ENCODE assay signal across 15 cellular contexts in the genomic region with DNA sequence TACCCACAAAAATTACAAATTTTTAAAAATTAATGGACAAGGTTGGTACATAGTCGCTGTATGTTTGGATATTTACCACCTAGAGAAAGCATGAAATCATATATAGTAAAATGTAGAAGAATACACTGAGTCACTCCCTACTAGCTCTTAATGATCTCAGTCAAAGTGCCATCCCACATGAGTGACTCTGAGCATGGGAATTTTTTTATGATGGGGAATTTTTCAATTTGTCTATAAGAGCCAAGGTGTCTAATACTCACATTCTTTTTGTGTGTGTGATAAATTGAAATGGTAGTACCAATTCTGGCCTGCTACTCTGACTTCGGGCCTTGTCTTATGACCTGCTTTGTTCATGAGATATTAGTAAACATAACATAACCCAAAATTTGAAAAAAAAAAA.
DNase-seq lines count a peak whose midpoint lies in the region; ATAC-seq and TF ChIP-seq lines count a peak whose summit lies in the region.
"Had no signal": no experiment of that assay in that cellular context is flagged by ENCODE, and none has a peak within 500 bp of the region (broad histone marks: within the 10 kb centered on the region; RNA-seq: fewer than 3 reads in every experiment).

No MANE protein-coding gene starts in this region.

- H3F3A ChIP-seq in PC-9 (ENCODE audit: insufficient read depth, low read depth), result no peaks in the 10 kb centered on the region

- peaks cover 3% of the 10 kb centered on the region; the same call in 1 of the 2 replicates for H3K9me3 ChIP-seq in PC-9 (ENCODE audit: insufficient read depth, low read depth)
- H3K9me3 ChIP-seq: BLaER1 treated with 17β-estradiol and CSF1 and Interleukin-3, amounts not matched to agents 10 nM and 100 nM had no signal

- no peaks in the 10 kb centered on the region for H4K20me1 ChIP-seq in PC-9 (ENCODE audit: insufficient read depth)
- H4K20me1 ChIP-seq: BLaER1 treated with 17β-estradiol and CSF1 and Interleukin-3, amounts not matched to agents 10 nM and 100 nM had no signal

- POLR2A ChIA-PET in RWPE1 (lab: Yijun Ruan, JAX; ENCODE audit: low non-redundant PET) (interaction anchor here (0.7 kb wide), 1 partner anchor 94 kb away, joined by 16 read pairs; no protein-coding TSS in a partner anchor), PC-9 (lab: Charles Lee; ENCODE audit: unreplicated experiment) (no interaction called here)

- BruUV-seq in PC-9 (replicated peaks; lab: Mats Ljungman, UMichigan), result no TSS peak

- H3K36me3 ChIP-seq in PC-9 (ENCODE audit: low read depth), result no peaks in the 10 kb centered on the region
- H3K36me3 ChIP-seq: BLaER1 treated with 17β-estradiol and CSF1 and Interleukin-3, amounts not matched to agents 10 nM and 100 nM had no signal

- ATAC-seq in HG03439 (IDR thresholded peaks at IDR 0.05; ENCODE audit: unreplicated experiment) (no peak), HG02885 (IDR thresholded peaks at IDR 0.05; ENCODE audit: poor library complexity, unreplicated experiment) (no peak), HG03196 (IDR thresholded peaks at IDR 0.05; ENCODE audit: unreplicated experiment) (no peak)

- intact Hi-C loops in PC-9 (cut with micrococcal nuclease; ENCODE audit: unreplicated experiment), result no loop called here

- H3K9me2 ChIP-seq in PC-9 (ENCODE audit: insufficient read depth), result no peaks in the 10 kb centered on the region

- DNase-seq in A172 (ENCODE audit: low spot score) (peak; percentile 73), HT1080 (ENCODE audit: low read depth) (peak; percentile 23), RWPE1 (ENCODE audit: low spot score) (peak; percentile 45), fibroblast of mammary gland (ENCODE audit: low read depth) (peak; percentile 4), PC-9 (no peak)
- DNase-seq: 8988T, MM.1S, NCI-H1105 treated with DMSO at 0.1 percent for 48 hours, NCI-H1694 treated with DMSO at 0.1 percent for 48 hours, Right ventricle myocardium superior had no signal

- no peak for TF ChIP-seq CTCF in RWPE1 (conservative IDR thresholded peaks at IDR 0.05; ENCODE audit: low read depth)
- TF ChIP-seq CTCF in fibroblast of mammary gland (conservative IDR thresholded peaks at IDR 0.05; ENCODE audit: control insufficient read depth, insufficient read depth, low read depth, low read length), result no peak
- TF ChIP-seq CTCF in PC-9 (conservative IDR thresholded peaks at IDR 0.05), result no peak

- H3K4me3 ChIP-seq in fibroblast of mammary gland (ENCODE audit: control insufficient read depth, low read depth, low read length) (no peak overlapping the region), PC-9 (no peak overlapping the region)
- H3K4me3 ChIP-seq: BLaER1 treated with 17β-estradiol and CSF1 and Interleukin-3, amounts not matched to agents 10 nM and 100 nM; SK-N-MC had no signal

- no peaks in the 10 kb centered on the region for H3K79me2 ChIP-seq in PC-9 (ENCODE audit: low read depth)

- CTCF ChIA-PET in RWPE1 (lab: Yijun Ruan, JAX) (interaction anchor here (0.6 kb wide), 2 partner anchors 38 to 213 kb away, joined by 3 read pairs; no protein-coding TSS in a partner anchor), PC-9 (lab: Charles Lee) (interaction anchor here (0.6 kb wide), 1 partner anchor 31 kb away, joined by 5 read pairs; no protein-coding TSS in a partner anchor)

- no peak overlapping the region for H2AFZ ChIP-seq in PC-9

- no peak overlapping the region for H3K27ac ChIP-seq in RWPE1
- H3K27ac ChIP-seq in PC-9, result no peak overlapping the region
- H3K27ac ChIP-seq: BLaER1 treated with 17β-estradiol and CSF1 and Interleukin-3, amounts not matched to agents 10 nM and 100 nM; SK-N-MC had no signal

- H3K4me2 ChIP-seq in PC-9, result no peak overlapping the region
- H3K4me2 ChIP-seq: BLaER1 treated with 17β-estradiol and CSF1 and Interleukin-3, amounts not matched to agents 10 nM and 100 nM had no signal

- no peaks in the 10 kb centered on the region for H3K4me1 ChIP-seq in PC-9 (replicated peaks; ENCODE audit: insufficient read depth)
- H3K4me1 ChIP-seq: BLaER1 treated with 17β-estradiol and CSF1 and Interleukin-3, amounts not matched to agents 10 nM and 100 nM had no signal

- H3K27me3 ChIP-seq in PC-9 (ENCODE audit: insufficient read depth, low read depth), result no peaks in the 10 kb centered on the region
- H3K27me3 ChIP-seq: BLaER1 treated with 17β-estradiol and CSF1 and Interleukin-3, amounts not matched to agents 10 nM and 100 nM had no signal

Comparison
In these comparisons a context has a peak if more than half of its experiments do, and no peak if none do; other contexts are left out.
1. DNase-seq: peak in A172 (single experiment), HT1080 (single experiment), RWPE1 (single experiment) and fibroblast of mammary gland (single experiment); none in PC-9 (0 of 2).